In genomic region chr16:55691771-55692170, GRCh38 we compare ENCODE assay signal across 10 cellular contexts. TPM values are rescaled to one million over a fixed set of nuclear protein-coding genes. Genes with fewer than 3 reads are reported as not detected.
"Had no signal": no experiment of that assay in that cellular context is flagged by ENCODE, and none has a peak within 500 bp of the region (broad histone marks: within the 10 kb centered on the region; RNA-seq: fewer than 3 reads in every experiment).

No MANE protein-coding gene starts in this region.

- ATAC-seq: HepG2, K562 had no signal

- H3K4me2 ChIP-seq: KMS-11 had no signal

- H3K27ac ChIP-seq: HL-60, KMS-11 had no signal

- FAIRE-seq: HepG2, HTR-8/SVneo, K562 had no signal

- H3K9ac ChIP-seq: KMS-11 had no signal

- H3K4me3 ChIP-seq: K562 had no signal

- DNase-seq: KBM-7, KG1 had no signal

RNA-seq across cellular contexts. Expression of gene SLC6A2, which starts 36.0 kb away (rescaled TPM):
- total RNA-seq: HT-29, HT1080, K562 had no signal
- polyA plus RNA-seq: IgD-negative memory B cell, K562 had no signal
